1 cellular context compared by ENCODE assay signal in genomic region chr18:54163458-54163857, GRCh38.
TF ChIP-seq lines count a peak whose summit lies in the region.

No MANE protein-coding gene starts in this region.

TF ChIP-seq in IMR-90, 13 proteins besides CTCF, POLR2A, EP300 and RAD21:
- no peak for TF ChIP-seq MAFK (IDR thresholded peaks at IDR 0.05; ENCODE audit: low read depth, low read length)
- TF ChIP-seq NFE2L2 (IDR thresholded peaks at IDR 0.05; ENCODE audit: low read depth, low read length) = no peak
- no peak for TF ChIP-seq RFX5 (IDR thresholded peaks at IDR 0.05; ENCODE audit: low read depth, low read length)
- TF ChIP-seq BHLHE40 (IDR thresholded peaks at IDR 0.05; ENCODE audit: low read depth, low read length) = no peak
- no peak for TF ChIP-seq CEBPB (IDR thresholded peaks at IDR 0.05; ENCODE audit: low read depth, low read length)
- TF ChIP-seq SMC3 (IDR thresholded peaks at IDR 0.05; ENCODE audit: low read depth, low read length) = no peak
- no peak for TF ChIP-seq FOS (IDR thresholded peaks at IDR 0.05; ENCODE audit: low read depth, low read length)
- TF ChIP-seq ELK1 (IDR thresholded peaks at IDR 0.05; ENCODE audit: borderline replicate concordance, low read depth, low read length) = no peak
- no peak for TF ChIP-seq USF2 (IDR thresholded peaks at IDR 0.05; ENCODE audit: low read depth, low read length)
- TF ChIP-seq MAZ (IDR thresholded peaks at IDR 0.05; ENCODE audit: borderline replicate concordance, low read depth, low read length) = no peak
- no peak for TF ChIP-seq CHD1 (IDR thresholded peaks at IDR 0.05; ENCODE audit: low read depth, low read length)
- no peak for TF ChIP-seq RCOR1 (IDR thresholded peaks at IDR 0.05; ENCODE audit: insufficient replicate concordance, low read length)
- TF ChIP-seq MXI1 (IDR thresholded peaks at IDR 0.05; ENCODE audit: borderline replicate concordance, low read depth, low read length) = no peak
